In the genomic region with DNA sequence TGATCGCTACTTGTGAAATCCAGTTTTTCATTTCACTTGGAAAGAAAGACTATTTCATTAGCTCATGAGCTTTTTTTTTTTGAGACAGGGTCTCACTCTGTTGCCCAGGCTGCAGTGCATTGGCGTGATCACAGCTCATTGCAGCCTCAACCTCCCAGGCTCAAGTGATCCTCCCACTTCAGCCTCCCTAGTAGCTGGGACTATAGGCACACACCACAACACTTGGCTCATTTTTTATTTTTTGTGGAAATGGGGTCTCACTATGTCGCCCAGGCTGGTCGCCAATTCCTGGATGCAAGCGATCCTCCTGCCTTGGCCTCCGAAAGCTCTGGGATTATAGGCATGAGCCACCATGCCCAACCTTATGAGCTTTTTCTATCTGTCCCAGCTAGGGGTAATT, we compare ENCODE assay signal across 19 cellular contexts.
DNase-seq lines count a peak whose midpoint lies in the region; ATAC-seq, FAIRE-seq and TF ChIP-seq lines count a peak whose summit lies in the region.
"Had no signal": no experiment of that assay in that cellular context is flagged by ENCODE, and none has a peak within 500 bp of the region (broad histone marks: within the 10 kb centered on the region; RNA-seq: fewer than 3 reads in every experiment).

No MANE protein-coding gene starts in this region.

- H3K36me3 ChIP-seq in OCI-LY7 (ENCODE audit: insufficient read depth, low read length) (no peaks in the 10 kb centered on the region), GM12878 (ENCODE audit: control insufficient read depth in 2 of 2, insufficient read depth in 2 of 2, low read length in 1 of 2) (no peaks in the 10 kb centered on the region)
- H3K36me3 ChIP-seq: BLaER1 had no signal

- in situ Hi-C loops in GM12878 (cut with MboI), result no loop called here

- H3K36me3 Mint-ChIP-seq in CD14-positive monocyte, result no peaks in the 10 kb centered on the region
- H3K36me3 Mint-ChIP-seq: CD8-positive, alpha-beta T cell had no signal

- RAD21 ChIA-PET in GM12878 (lab: Charles Lee; ENCODE audit: unreplicated experiment), result interaction anchor here (0.6 to 3.1 kb wide), 13 partner anchors 10 to 189 kb away, joined by 3 to 17 read pairs (median 4); no protein-coding TSS in a partner anchor

- H3K4me2 ChIP-seq in OCI-LY7 (ENCODE audit: low read length) (no peak overlapping the region), GM12878 (ENCODE audit: control insufficient read depth, insufficient read depth) (no peak overlapping the region)
- H3K4me2 ChIP-seq: BLaER1, GM23338 had no signal

- no peak for FAIRE-seq in GM12878 (lab: Jason Lieb, UNC)
- FAIRE-seq: GM12891, H54 had no signal

- no peaks in the 10 kb centered on the region for H3K9me2 ChIP-seq in OCI-LY7 (ENCODE audit: insufficient read depth, low read length)

- peak overlapping the region; percentile 80 to 96 (median 91) for H3K27ac Mint-ChIP-seq in CD14-positive monocyte
- H3K27ac Mint-ChIP-seq: CD8-positive, alpha-beta T cell; GM23338; HFFc6 had no signal

- no peak for TF ChIP-seq EP300 in GM12878 (IDR thresholded peaks at IDR 0.05; ENCODE audit: borderline replicate concordance in 1 of 2, control insufficient read depth in 1 of 2, low read depth in 2 of 2, low read length in 2 of 2)

- H2AFZ ChIP-seq in OCI-LY7 (ENCODE audit: low read length), result peak overlapping the region; percentile 72; the same call in 1 of the 2 replicates
- no peak overlapping the region for H2AFZ ChIP-seq in GM12878 (ENCODE audit: control insufficient read depth, low read depth, low read length)

- peaks cover 40% of the 10 kb centered on the region for H3K4me1 Mint-ChIP-seq in CD14-positive monocyte

- H3K79me2 ChIP-seq in OCI-LY7 (ENCODE audit: insufficient read depth, low read depth, low read length), result no peaks in the 10 kb centered on the region
- no peaks in the 10 kb centered on the region for H3K79me2 ChIP-seq in GM12878 (ENCODE audit: control insufficient read depth, insufficient read depth, low read length)

- DNase-seq in CD14-positive monocyte (ENCODE audit: low spot score), result no peak
- DNase-seq in OCI-LY7 (ENCODE audit: low spot score), result no peak
- no peak for DNase-seq in GM12878 (ENCODE audit: low read depth, low spot score)
- peak; percentile 14 for DNase-seq in mesenteric fat pad (ENCODE audit: low spot score)
- no peak for DNase-seq in right cardiac atrium
- DNase-seq in SHP77 treated with DMSO at 0.1 percent for 48 hours (lab: John Stamatoyannopoulos, UW), result no peak
- DNase-seq: 8988T; Calu3; CD8-positive, alpha-beta T cell; DND-41; EL; HCEC 1CT; HFFc6 had no signal

- BruUV-seq in OCI-LY7 (replicated peaks; lab: Mats Ljungman, UMichigan), result no TSS peak
- no TSS peak for BruUV-seq in GM12878 (replicated peaks; lab: Mats Ljungman, UMichigan)

- H3K9me3 Mint-ChIP-seq in CD14-positive monocyte, result peaks cover 0 to 3% (median 0%) of the 10 kb centered on the region in 7 donors
- H3K9me3 Mint-ChIP-seq: CD8-positive, alpha-beta T cell; GM23338; HFFc6 had no signal

- intact Hi-C loops in CD14-positive monocyte (cut with micrococcal nuclease) (no loop called here), OCI-LY7 (cut with micrococcal nuclease; ENCODE audit: unreplicated experiment) (no loop called here), GM12878 (cut with micrococcal nuclease; ENCODE audit: unreplicated experiment) (no loop called here), right cardiac atrium (cut with DNase I) (no loop called here)

- H3K4me3 Mint-ChIP-seq in CD14-positive monocyte, result no peak overlapping the region
- H3K4me3 Mint-ChIP-seq: CD8-positive, alpha-beta T cell; GM23338; HFFc6 had no signal

- H3K9me3 ChIP-seq in OCI-LY7 (ENCODE audit: low read length) (no peaks in the 10 kb centered on the region), GM12878 (replicated peaks; ENCODE audit: control insufficient read depth, insufficient read depth, low read length) (no peaks in the 10 kb centered on the region), right cardiac atrium (ENCODE audit: control insufficient read depth, low read length) (no peaks in the 10 kb centered on the region)
- H3K9me3 ChIP-seq: BLaER1 had no signal

- H3K4me3 ChIP-seq in OCI-LY7 (ENCODE audit: low read depth, low read length, poor library complexity, severe bottlenecking) (no peak overlapping the region), GM12878 (no peak overlapping the region), right cardiac atrium (ENCODE audit: low read length) (no peak overlapping the region)
- H3K4me3 ChIP-seq: BLaER1, GM23338 had no signal

- H3K9ac ChIP-seq in GM12878 (ENCODE audit: control insufficient read depth, insufficient read depth, low read length), result no peak overlapping the region
- H3K9ac ChIP-seq: BLaER1 had no signal

- SMC1A ChIA-PET in GM12878 (lab: Charles Lee; ENCODE audit: uncharacterized antibody, unreplicated experiment), result interaction anchor here (0.6 to 4.1 kb wide), 22 partner anchors 10 to 221 kb away, joined by 3 to 42 read pairs (median 4); no protein-coding TSS in a partner anchor

- ATAC-seq in GM12878 (no peak), GM19397 (IDR thresholded peaks at IDR 0.05; ENCODE audit: unreplicated experiment) (no peak), right cardiac atrium (no peak), HG02678 (IDR thresholded peaks at IDR 0.05; ENCODE audit: unreplicated experiment) (no peak)
- ATAC-seq: CD8-positive, alpha-beta T cell; GM23338 had no signal

- no peak overlapping the region for H3K27ac ChIP-seq in OCI-LY7 (ENCODE audit: low read depth, low read length, poor library complexity, severe bottlenecking)
- H3K27ac ChIP-seq in GM12878 (ENCODE audit: control insufficient read depth, insufficient read depth), result no peak overlapping the region
- no peak overlapping the region for H3K27ac ChIP-seq in right cardiac atrium (ENCODE audit: low read length)
- H3K27ac ChIP-seq: BLaER1 had no signal

- TF ChIP-seq RAD21 in GM12878 (IDR thresholded peaks at IDR 0.05; ENCODE audit: insufficient read depth, low read depth, low read length), result no peak

- WGBS in GM12878 (ENCODE audit: insufficient coverage, insufficient replicate concordance, low lambda C conversion rate, missing lambda C conversion rate), result 98% methylated on average over 6 of the region's 6 CpGs
- WGBS in right cardiac atrium, result 94% methylated on average over 6 of the region's 6 CpGs

- no peak for TF ChIP-seq POLR2A in GM12878 (IDR thresholded peaks at IDR 0.05; ENCODE audit: low read depth, low read length)

- H3K4me1 ChIP-seq in OCI-LY7 (ENCODE audit: insufficient read depth, low read length, poor library complexity, severe bottlenecking), result peaks cover 20% of the 10 kb centered on the region
- peaks cover 22% of the 10 kb centered on the region for H3K4me1 ChIP-seq in GM12878 (ENCODE audit: control insufficient read depth, insufficient read depth, low read length)
- no peaks in the 10 kb centered on the region for H3K4me1 ChIP-seq in right cardiac atrium (ENCODE audit: control insufficient read depth, insufficient read depth, low read length)

- H3K27me3 ChIP-seq in GM12878 (replicated peaks in 1 of 2; ENCODE audit: control insufficient read depth in 2 of 2, insufficient read depth in 2 of 2, low read length in 1 of 2), result no peaks in the 10 kb centered on the region
- no peaks in the 10 kb centered on the region for H3K27me3 ChIP-seq in right cardiac atrium (ENCODE audit: control insufficient read depth, insufficient read depth)
- H3K27me3 ChIP-seq: BLaER1 had no signal

- H3K27me3 Mint-ChIP-seq in CD14-positive monocyte (ENCODE audit: low read depth in 3 of 3), result peaks cover 0 to 4% (median 0%) of the 10 kb centered on the region in 3 donors

- CTCF ChIA-PET in OCI-LY7 (lab: Charles Lee; ENCODE audit: unreplicated experiment), result no interaction called here
- CTCF ChIA-PET in GM12878 (lab: Yijun Ruan, JAX), result interaction anchor here (0.7 to 1.9 kb wide), 6 partner anchors 11 to 198 kb away, joined by 3 to 7 read pairs (median 4); no protein-coding TSS in a partner anchor

- TF ChIP-seq CTCF in CD14-positive monocyte (IDR thresholded peaks at IDR 0.05) (no peak), OCI-LY7 (conservative IDR thresholded peaks at IDR 0.05; ENCODE audit: low read length) (no peak), GM12878 (IDR thresholded peaks at IDR 0.05 in 2 of 3, conservative IDR thresholded peaks at IDR 0.05 in 1 of 3; ENCODE audit: control insufficient read depth in 2 of 3, extremely low read depth in 1 of 3, insufficient read depth in 1 of 3, low read depth in 3 of 3, low read length in 3 of 3) (no peak)

- POLR2A ChIA-PET in OCI-LY7 (lab: Charles Lee) (interaction anchor here (0.6 to 2.1 kb wide), 10 partner anchors 10 to 197 kb away, joined by 3 to 12 read pairs (median 4); no protein-coding TSS in a partner anchor), GM12878 (lab: Charles Lee) (interaction anchor here (0.6 to 2.2 kb wide), 10 partner anchors 10 to 198 kb away, joined by 3 to 9 read pairs (median 4); no protein-coding TSS in a partner anchor)

- H4K20me1 ChIP-seq in OCI-LY7 (ENCODE audit: insufficient read depth, low read length) (no peaks in the 10 kb centered on the region), GM12878 (ENCODE audit: control insufficient read depth, insufficient read depth) (no peaks in the 10 kb centered on the region)
- H4K20me1 ChIP-seq: BLaER1 had no signal

TF ChIP-seq in GM12878, 131 proteins besides CTCF, POLR2A, EP300 and RAD21:
- 0 out of 4 replicates have a peak, but pooled peaks of 1 of the 2 experiments have one; percentile 8 for TF ChIP-seq ETV6 (conservative IDR thresholded peaks at IDR 0.05 in 1 of 2, IDR thresholded peaks at IDR 0.05 in 1 of 2; ENCODE audit: borderline replicate concordance in 1 of 2, low read depth in 1 of 2)
- peak; percentile 43 for TF ChIP-seq NFXL1 (IDR thresholded peaks at IDR 0.05; ENCODE audit: borderline replicate concordance)
- TF ChIP-seq, protein P1, sequence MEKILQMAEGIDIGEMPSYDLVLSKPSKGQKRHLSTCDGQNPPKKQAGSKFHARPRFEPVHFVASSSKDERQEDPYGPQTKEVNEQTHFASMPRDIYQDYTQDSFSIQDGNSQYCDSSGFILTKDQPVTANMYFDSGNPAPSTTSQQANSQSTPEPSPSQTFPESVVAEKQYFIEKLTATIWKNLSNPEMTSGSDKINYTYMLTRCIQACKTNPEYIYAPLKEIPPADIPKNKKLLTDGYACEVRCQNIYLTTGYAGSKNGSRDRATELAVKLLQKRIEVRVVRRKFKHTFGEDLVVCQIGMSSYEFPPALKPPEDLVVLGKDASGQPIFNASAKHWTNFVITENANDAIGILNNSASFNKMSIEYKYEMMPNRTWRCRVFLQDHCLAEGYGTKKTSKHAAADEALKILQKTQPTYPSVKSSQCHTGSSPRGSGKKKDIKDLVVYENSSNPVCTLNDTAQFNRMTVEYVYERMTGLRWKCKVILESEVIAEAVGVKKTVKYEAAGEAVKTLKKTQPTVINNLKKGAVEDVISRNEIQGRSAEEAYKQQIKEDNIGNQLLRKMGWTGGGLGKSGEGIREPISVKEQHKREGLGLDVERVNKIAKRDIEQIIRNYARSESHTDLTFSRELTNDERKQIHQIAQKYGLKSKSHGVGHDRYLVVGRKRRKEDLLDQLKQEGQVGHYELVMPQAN (conservative IDR thresholded peaks at IDR 0.05), result 0 out of 2 replicates have a peak, but pooled peaks have one; percentile 2
- TF ChIP-seq SREBF2 (IDR thresholded peaks at IDR 0.05; ENCODE audit: low read length), result no peak
- TF ChIP-seq RB1 (IDR thresholded peaks at IDR 0.05; ENCODE audit: borderline replicate concordance), result no peak
